11 cellular contexts compared by ENCODE assay signal in the genomic region with DNA sequence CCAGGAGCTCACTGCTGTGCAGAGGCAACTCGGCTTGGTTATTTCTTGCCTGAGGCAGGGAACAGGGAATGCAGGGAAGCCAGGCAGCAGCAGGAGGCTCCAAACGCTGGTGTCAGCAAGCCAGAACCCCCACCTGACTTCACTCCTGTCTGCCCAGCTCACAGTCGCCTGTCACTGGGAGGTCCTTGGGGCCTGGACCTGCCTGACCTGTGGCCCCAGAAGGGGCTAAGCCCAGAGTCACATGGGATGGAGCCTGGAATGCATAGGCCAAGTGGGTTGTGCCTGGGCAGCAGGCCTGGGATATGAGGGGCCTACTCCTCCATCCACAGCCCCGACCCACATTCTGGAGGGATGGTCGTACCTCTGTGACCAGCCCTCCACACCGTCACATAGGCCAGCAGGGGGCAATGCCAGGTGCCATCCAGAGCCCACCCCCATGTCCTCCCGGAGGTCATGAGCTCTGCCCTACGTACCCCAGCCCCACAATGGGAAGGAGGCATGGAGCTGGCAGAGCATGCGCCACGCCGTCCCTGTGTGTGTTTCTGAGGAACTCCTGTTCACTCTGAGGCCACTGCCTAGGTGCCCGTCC. TPM values are rescaled to one million over a fixed set of nuclear protein-coding genes. Genes with fewer than 3 reads are reported as not detected.
DNase-seq lines count a peak whose midpoint lies in the region; ATAC-seq and TF ChIP-seq lines count a peak whose summit lies in the region.
"Had no signal": no experiment of that assay in that cellular context is flagged by ENCODE, and none has a peak within 500 bp of the region (broad histone marks: within the 10 kb centered on the region; RNA-seq: fewer than 3 reads in every experiment).

No MANE protein-coding gene starts in this region.

- no peaks in the 10 kb centered on the region for H3K27me3 ChIP-seq in RWPE2 (ENCODE audit: insufficient read depth, poor library complexity, severe bottlenecking)

- peak; percentile 27 for DNase-seq in NCI-H345 (lab: John Stamatoyannopoulos, UW)
- no peak for DNase-seq in NCI-H345 treated with DMSO at 0.1 percent for 48 hours (lab: John Stamatoyannopoulos, UW; ENCODE audit: unreplicated experiment)
- DNase-seq in RWPE2 (ENCODE audit: low spot score) = no peak
- no peak for DNase-seq in neural crest cell (ENCODE audit: low read depth, low spot score)
- DNase-seq in ACHN = no peak
- no peak for DNase-seq in RKO (ENCODE audit: low spot score)
- DNase-seq: activated T-cell treated with anti-CD3 and anti-CD28 coated beads, Interleukin-2, amount 50 U/mL, for 72 hours; DMS79; naive B cell had no signal

- H3K27me3 Mint-ChIP-seq in neural crest cell (ENCODE audit: low read depth) = peaks cover 12% of the 10 kb centered on the region
- H3K27me3 Mint-ChIP-seq: IgD-negative memory B cell, naive B cell had no signal

- H3K4me1 Mint-ChIP-seq in neural crest cell = peaks cover 4% of the 10 kb centered on the region

- peak overlapping the region; percentile 61 for H3K4me3 Mint-ChIP-seq in neural crest cell

- TF ChIP-seq CTCF in RWPE2 (IDR thresholded peaks at IDR 0.05; ENCODE audit: poor library complexity, severe bottlenecking) = peak; percentile 15
- no peak for TF ChIP-seq CTCF in neural crest cell (conservative IDR thresholded peaks at IDR 0.05)

- H3K36me3 Mint-ChIP-seq in neural crest cell (ENCODE audit: low read depth) = no peaks in the 10 kb centered on the region
- H3K36me3 Mint-ChIP-seq: IgD-negative memory B cell, naive B cell had no signal

- peak overlapping the region; percentile 81 for H3K27ac ChIP-seq in RWPE2 (ENCODE audit: poor library complexity, severe bottlenecking)

- 0 out of 3 replicates have a peak, but pooled peaks have one; percentile 5 for ATAC-seq in RWPE2 (ENCODE audit: low read depth)
- ATAC-seq: activated T-cell treated with anti-CD3 and anti-CD28 coated beads, Interleukin-2, amount 50 U/mL, for 72 hours had no signal

- no peak overlapping the region for H3K27ac Mint-ChIP-seq in neural crest cell (ENCODE audit: unreplicated experiment)
- H3K27ac Mint-ChIP-seq: activated T-cell treated with anti-CD3 and anti-CD28 coated beads, Interleukin-2, amount 50 U/mL, for 72 hours had no signal

- H3K9me3 Mint-ChIP-seq in neural crest cell = no peaks in the 10 kb centered on the region
- H3K9me3 Mint-ChIP-seq: activated T-cell treated with anti-CD3 and anti-CD28 coated beads, Interleukin-2, amount 50 U/mL, for 72 hours; IgD-negative memory B cell; naive B cell had no signal

- no peak overlapping the region for H3K4me3 ChIP-seq in RWPE2 (ENCODE audit: severe bottlenecking)

- in situ Hi-C loops in ACHN (cut with HindIII; ENCODE audit: low pct_ligation_motif_present, low pct_unique_long_range_greater_than_20kb, low sequenced_read_pairs) = no loop called here

- peaks cover 32% of the 10 kb centered on the region for H3K36me3 ChIP-seq in RWPE2 (ENCODE audit: low read depth)

- peaks cover 7% of the 10 kb centered on the region for H3K4me1 ChIP-seq in RWPE2 (ENCODE audit: insufficient read depth, poor library complexity, severe bottlenecking)

- H3K9me3 ChIP-seq in RWPE2 (ENCODE audit: severe bottlenecking) = no peaks in the 10 kb centered on the region

RNA-seq across cellular contexts. Expression of a gene that starts 5.2 kb away (rescaled TPM):
- total RNA-seq in neural crest cell = 7.3 and 7.4 TPM in 2 replicates

RNA-seq across cellular contexts. Expression of a gene that starts 5.5 kb away (rescaled TPM):
- 1.8 and 2.2 TPM in 2 replicates for total RNA-seq in neural crest cell

RNA-seq across cellular contexts. Expression of a gene that starts 10.3 kb away (rescaled TPM):
- 52.3 TPM in 2 replicates for total RNA-seq in neural crest cell

RNA-seq across cellular contexts. Expression of a gene that starts 28.7 kb away (rescaled TPM):
- total RNA-seq in neural crest cell = 2.1 and 2.4 TPM in 2 replicates
- total RNA-seq: A172 had no signal

RNA-seq across cellular contexts. Expression of a gene that starts 30.6 kb away (rescaled TPM):
- total RNA-seq in neural crest cell = 90.6 and 93.5 TPM in 2 replicates
